23 cellular contexts compared by ENCODE assay signal in genomic region chr3:107111889-107112288, GRCh38.
DNase-seq lines count a peak whose midpoint lies in the region; ATAC-seq, FAIRE-seq and TF ChIP-seq lines count a peak whose summit lies in the region.
"Had no signal": no experiment of that assay in that cellular context is flagged by ENCODE, and none has a peak within 500 bp of the region (broad histone marks: within the 10 kb centered on the region; RNA-seq: fewer than 3 reads in every experiment).

No MANE protein-coding gene starts in this region.

- no peak overlapping the region for H2AFZ ChIP-seq in SK-N-SH (ENCODE audit: low read depth)
- H2AFZ ChIP-seq in osteoblast (ENCODE audit: low read length), result peak overlapping the region; percentile 47

- no peaks in the 10 kb centered on the region for H3K36me3 ChIP-seq in SK-N-SH (replicated peaks in 1 of 2; ENCODE audit: control insufficient read depth in 1 of 2, insufficient read depth in 2 of 2, low read length in 1 of 2)
- H3K36me3 ChIP-seq in osteoblast (ENCODE audit: insufficient read depth, low read length), result no peaks in the 10 kb centered on the region
- no peaks in the 10 kb centered on the region for H3K36me3 ChIP-seq in pancreas
- H3K36me3 ChIP-seq: BLaER1 had no signal

- no peak for TF ChIP-seq RAD21 in SK-N-SH (IDR thresholded peaks at IDR 0.05; ENCODE audit: low read length)

- intact Hi-C loops in pancreas (cut with DNase I), result no loop called here

- DNase-seq in SK-N-SH, result peak; percentile 36
- DNase-seq in NCI-H82 treated with DMSO at 0.1 percent for 48 hours (lab: John Stamatoyannopoulos, UW; ENCODE audit: unreplicated experiment), result peak; percentile 56
- DNase-seq in left kidney (ENCODE audit: low read depth, low spot score), result peak; percentile 12
- no peak for DNase-seq in osteoblast (ENCODE audit: insufficient read length, low spot score, missing footprints)
- DNase-seq in H54 (ENCODE audit: insufficient read length, low spot score), result no peak
- no peak for DNase-seq in T-helper 2 cell
- DNase-seq in pancreas, result no peak
- DNase-seq: CD4-positive, CD25-positive, alpha-beta regulatory T cell; CD8-positive, alpha-beta memory T cell; DMS153; DMS79; EL; GDM1; H9; HFFc6 had no signal

- CTCF ChIA-PET in SK-N-SH (lab: Yijun Ruan, JAX), result interaction anchor here (1.4 kb wide), 1 partner anchor 48 kb away, joined by 5 read pairs; no protein-coding TSS in a partner anchor

- FAIRE-seq in H54 (lab: Jason Lieb, UNC) (no peak), pancreas (lab: Jason Lieb, UNC) (no peak)
- FAIRE-seq: A204.1, GM12878, GM18507, H1 had no signal

- H3K4me3 ChIP-seq in SK-N-SH (ENCODE audit: low read depth in 2 of 2, low read length in 1 of 2) (no peak overlapping the region), osteoblast (ENCODE audit: insufficient read depth, low read length) (no peak overlapping the region), pancreas (no peak overlapping the region)
- H3K4me3 ChIP-seq: BLaER1, GM12878 had no signal

- H3K27ac ChIP-seq in SK-N-SH (ENCODE audit: low read depth in 2 of 2, low read length in 1 of 2) (no peak overlapping the region), osteoblast (ENCODE audit: low read depth, low read length) (no peak overlapping the region), pancreas (no peak overlapping the region)
- H3K27ac ChIP-seq: 22Rv1, BLaER1, C4-2B had no signal

- H3F3A ChIP-seq in SK-N-SH (replicated peaks; ENCODE audit: insufficient read depth), result peaks cover 6% of the 10 kb centered on the region

- no peaks in the 10 kb centered on the region for H3K9me2 ChIP-seq in SK-N-SH

- no peak for TF ChIP-seq EP300 in SK-N-SH (IDR thresholded peaks at IDR 0.05; ENCODE audit: borderline replicate concordance in 1 of 2, low read depth in 1 of 2, low read length in 1 of 2)

- no peak for TF ChIP-seq POLR2A in H54 (IDR thresholded peaks at IDR 0.05; ENCODE audit: low read depth, low read length)

- H3K4me2 ChIP-seq in SK-N-SH, result no peak overlapping the region
- no peak overlapping the region for H3K4me2 ChIP-seq in osteoblast (ENCODE audit: insufficient read depth, low read length)
- H3K4me2 ChIP-seq: BLaER1 had no signal

- H3K27me3 ChIP-seq in SK-N-SH (ENCODE audit: insufficient read depth), result no peaks in the 10 kb centered on the region
- H3K27me3 ChIP-seq in osteoblast (ENCODE audit: insufficient read depth, low read length), result no peaks in the 10 kb centered on the region
- no peaks in the 10 kb centered on the region for H3K27me3 ChIP-seq in pancreas
- H3K27me3 ChIP-seq: BLaER1 had no signal

- no peak for ATAC-seq in SK-N-SH treated with all-trans-retinoic acid at 6 μM for 48 hours
- no peak for ATAC-seq in pancreas
- ATAC-seq: GM12878 had no signal

- H4K20me1 ChIP-seq in SK-N-SH (ENCODE audit: insufficient read depth) (no peaks in the 10 kb centered on the region), osteoblast (ENCODE audit: insufficient read depth, low read length) (no peaks in the 10 kb centered on the region)
- H4K20me1 ChIP-seq: BLaER1 had no signal

- POLR2A ChIA-PET in SK-N-SH (lab: Yijun Ruan, JAX), result no interaction called here

- H3K79me2 ChIP-seq in SK-N-SH (ENCODE audit: insufficient read depth) (no peaks in the 10 kb centered on the region), osteoblast (ENCODE audit: insufficient read depth, low read length) (no peaks in the 10 kb centered on the region)

- H3K9me3 ChIP-seq in SK-N-SH (no peaks in the 10 kb centered on the region), osteoblast (ENCODE audit: low read depth, low read length) (no peaks in the 10 kb centered on the region), pancreas (no peaks in the 10 kb centered on the region)
- H3K9me3 ChIP-seq: BLaER1 had no signal

- TF ChIP-seq CTCF in SK-N-SH (IDR thresholded peaks at IDR 0.05) (no peak), osteoblast (IDR thresholded peaks at IDR 0.05; ENCODE audit: extremely low read depth, low read depth, low read length) (no peak), pancreas (IDR thresholded peaks at IDR 0.05) (no peak)

- 85% methylated on average over 2 of the region's 2 CpGs for WGBS in SK-N-SH (ENCODE audit: low lambda C conversion rate)
- WGBS in pancreas, 2 donors, result 70 to 84% methylated on average over 2 of the region's 2 CpGs

- H3K4me1 ChIP-seq in SK-N-SH (ENCODE audit: control insufficient read depth in 1 of 2, insufficient read depth in 2 of 2, low read depth in 1 of 2, low read length in 1 of 2), result peaks cover 0 to 4% of the 10 kb centered on the region in 2 experiments; a peak in 2 of 4 replicates
- H3K4me1 ChIP-seq in osteoblast (ENCODE audit: insufficient read depth, low read length), result no peaks in the 10 kb centered on the region
- H3K4me1 ChIP-seq in pancreas, result no peaks in the 10 kb centered on the region
- H3K4me1 ChIP-seq: BLaER1 had no signal

- H3K9ac ChIP-seq in SK-N-SH, result no peak overlapping the region
- H3K9ac ChIP-seq: BLaER1 had no signal

TF ChIP-seq in SK-N-SH, 30 proteins besides CTCF, POLR2A, EP300 and RAD21:
- TF ChIP-seq CHD2 (IDR thresholded peaks at IDR 0.05; ENCODE audit: low read length, partially characterized antibody) (no peak), RXRA (IDR thresholded peaks at IDR 0.05; ENCODE audit: borderline replicate concordance, low read depth) (no peak), ZBTB33 (IDR thresholded peaks at IDR 0.05; ENCODE audit: borderline replicate concordance, low read depth) (no peak), GATA2 (CRISPR knock-in tag; IDR thresholded peaks at IDR 0.05) (peak; percentile 61), TAF1 (IDR thresholded peaks at IDR 0.05; ENCODE audit: borderline replicate concordance, low read depth, low read length) (no peak), SMC3 (IDR thresholded peaks at IDR 0.05; ENCODE audit: low read depth, low read length) (no peak), USF1 (IDR thresholded peaks at IDR 0.05; ENCODE audit: borderline replicate concordance, low read depth) (no peak)
TF ChIP-seq in SK-N-SH: peak in this region for 1.

TF ChIP-seq in SK-N-SH treated with all-trans-retinoic acid at 6 μM for 48 hours, 23 proteins besides CTCF, POLR2A, EP300 and RAD21:
- TF ChIP-seq RARB (CRISPR knock-in tag; IDR thresholded peaks at IDR 0.05) (no peak), TOX (CRISPR knock-in tag; IDR thresholded peaks at IDR 0.05; ENCODE audit: borderline replicate concordance) (no peak), TCF4 (CRISPR knock-in tag; IDR thresholded peaks at IDR 0.05; ENCODE audit: borderline replicate concordance) (no peak; the same call in 1 of the 2 replicates), BACH2 (CRISPR knock-in tag; IDR thresholded peaks at IDR 0.05; ENCODE audit: borderline replicate concordance) (no peak), CSRNP3 (CRISPR knock-in tag; IDR thresholded peaks at IDR 0.05) (no peak), ESRRG (CRISPR knock-in tag; IDR thresholded peaks at IDR 0.05) (no peak), ZC3H10 (CRISPR knock-in tag; IDR thresholded peaks at IDR 0.05) (no peak)

Comparison
In these comparisons a context has a peak if more than half of its experiments do, and no peak if none do; other contexts are left out.
1. DNase-seq: peak in SK-N-SH (single experiment), NCI-H82 treated with DMSO at 0.1 percent for 48 hours (single experiment) and left kidney (single experiment); none in osteoblast (single experiment), H54 (single experiment), T-helper 2 cell (0 of 5) and pancreas (0 of 6).